27 cellular contexts compared by ENCODE assay signal in genomic region chr17:288802-289356, GRCh38.
DNase-seq lines count a peak whose midpoint lies in the region; ATAC-seq and TF ChIP-seq lines count a peak whose summit lies in the region.
"Had no signal": no experiment of that assay in that cellular context is flagged by ENCODE, and none has a peak within 500 bp of the region (broad histone marks: within the 10 kb centered on the region; RNA-seq: fewer than 3 reads in every experiment).

No MANE protein-coding gene starts in this region.

- H3K4me3 Mint-ChIP-seq in activated naive CD8-positive, alpha-beta T cell treated with anti-CD3 and anti-CD28 coated beads, Interleukin-2, amount 10 ng/mL, durations not matched to agents 7 days and 5 days, result no peak overlapping the region
- no peak overlapping the region for H3K4me3 Mint-ChIP-seq in activated naive CD8-positive, alpha-beta T cell treated with anti-CD3 and anti-CD28 coated beads for 36 hours
- H3K4me3 Mint-ChIP-seq in activated CD8-positive, alpha-beta T cell treated with anti-CD3 and anti-CD28 coated beads, Interleukin-2, amount 10 ng/mL, durations not matched to agents 7 days and 5 days, result no peak overlapping the region
- H3K4me3 Mint-ChIP-seq in natural killer cell, result peak overlapping the region; percentile 43
- H3K4me3 Mint-ChIP-seq: activated naive CD8-positive, alpha-beta T cell; CD4-positive, alpha-beta memory T cell; naive thymus-derived CD8-positive, alpha-beta T cell had no signal

- no peaks in the 10 kb centered on the region for H3K27me3 Mint-ChIP-seq in activated naive CD8-positive, alpha-beta T cell treated with anti-CD3 and anti-CD28 coated beads, Interleukin-2, amount 10 ng/mL, durations not matched to agents 7 days and 5 days
- H3K27me3 Mint-ChIP-seq in activated naive CD8-positive, alpha-beta T cell treated with anti-CD3 and anti-CD28 coated beads for 36 hours, result no peaks in the 10 kb centered on the region
- H3K27me3 Mint-ChIP-seq in activated CD8-positive, alpha-beta T cell treated with anti-CD3 and anti-CD28 coated beads, Interleukin-2, amount 10 ng/mL, durations not matched to agents 7 days and 5 days (ENCODE audit: low read depth), result no peaks in the 10 kb centered on the region
- H3K27me3 Mint-ChIP-seq in natural killer cell (ENCODE audit: low read depth in 2 of 2), result peaks cover 0 to 7% of the 10 kb centered on the region in 2 donors
- H3K27me3 Mint-ChIP-seq: activated naive CD8-positive, alpha-beta T cell had no signal

- no peaks in the 10 kb centered on the region for H3K36me3 Mint-ChIP-seq in activated naive CD8-positive, alpha-beta T cell treated with anti-CD3 and anti-CD28 coated beads, Interleukin-2, amount 10 ng/mL, durations not matched to agents 7 days and 5 days
- H3K36me3 Mint-ChIP-seq in activated naive CD8-positive, alpha-beta T cell treated with anti-CD3 and anti-CD28 coated beads for 36 hours, result no peaks in the 10 kb centered on the region
- no peaks in the 10 kb centered on the region for H3K36me3 Mint-ChIP-seq in activated CD8-positive, alpha-beta T cell treated with anti-CD3 and anti-CD28 coated beads, Interleukin-2, amount 10 ng/mL, durations not matched to agents 7 days and 5 days (ENCODE audit: low read depth)
- H3K36me3 Mint-ChIP-seq in natural killer cell, result no peaks in the 10 kb centered on the region
- H3K36me3 Mint-ChIP-seq: activated naive CD8-positive, alpha-beta T cell; CD4-positive, alpha-beta memory T cell had no signal

- intact Hi-C loops in natural killer cell (cut with micrococcal nuclease), result no loop called here

- TF ChIP-seq CTCF in natural killer cell (IDR thresholded peaks at IDR 0.05), result no peak

- POLR2A ChIA-PET in activated naive CD8-positive, alpha-beta T cell treated with anti-CD3 and anti-CD28 coated beads, Interleukin-2, amount 10 ng/mL, durations not matched to agents 7 days and 5 days (lab: Charles Lee), result no interaction called here
- POLR2A ChIA-PET in activated CD8-positive, alpha-beta T cell treated with anti-CD3 and anti-CD28 coated beads, Interleukin-2, amount 10 ng/mL, durations not matched to agents 7 days and 5 days (lab: Charles Lee), result no interaction called here

- peak; percentile 9 for DNase-seq in activated naive CD8-positive, alpha-beta T cell treated with anti-CD3 and anti-CD28 coated beads, Interleukin-2, amount 10 ng/mL, durations not matched to agents 7 days and 5 days
- DNase-seq in activated naive CD8-positive, alpha-beta T cell treated with anti-CD3 and anti-CD28 coated beads for 36 hours, result no peak
- no peak for DNase-seq in activated CD8-positive, alpha-beta T cell treated with anti-CD3 and anti-CD28 coated beads, Interleukin-2, amount 10 ng/mL, durations not matched to agents 7 days and 5 days
- DNase-seq in natural killer cell (no peak), ureter (ENCODE audit: low spot score) (peak; percentile 24), NCI-H2196 treated with DMSO at 0.1 percent for 48 hours (lab: John Stamatoyannopoulos, UW; ENCODE audit: unreplicated experiment) (no peak), NOMO-1 treated with dmso at 0.1 percent for 144 hours (lab: John Stamatoyannopoulos, UW; ENCODE audit: unreplicated experiment) (no peak)
- DNase-seq in activated CD4-positive, CD25-positive, alpha-beta regulatory T cell treated with anti-CD3 and anti-CD28 coated beads, Interleukin-2, amount 50 U/mL, for 72 hours, result no peak
- DNase-seq: activated CD4-positive, alpha-beta T cell treated with anti-CD3 and anti-CD28 coated beads for 1 hour; activated CD8-positive, alpha-beta memory T cell treated with anti-CD3 and anti-CD28 coated beads for 24 hours; activated T-cell treated with anti-CD3 and anti-CD28 coated beads for 4 hours; AML-193; CD4-positive, alpha-beta memory T cell; DND-41; erythroblast; GF-D8; GM23248; IMR-90; midbrain; naive thymus-derived CD8-positive, alpha-beta T cell; NCI-H1105; NCI-H187 treated with DMSO at 0.1 percent for 48 hours; NCI-H526; SIG-M5; stimulated activated naive CD8-positive, alpha-beta T cell treated with anti-CD3 and anti-CD28 coated beads, Interleukin-15, Interleukin-2, amounts not matched to agents 100 U/mL and 50 U/mL, for 24 hours had no signal

- CTCF ChIA-PET in activated CD8-positive, alpha-beta T cell treated with anti-CD3 and anti-CD28 coated beads, Interleukin-2, amount 10 ng/mL, durations not matched to agents 7 days and 5 days (lab: Charles Lee), result no interaction called here

- H3K27ac Mint-ChIP-seq in activated naive CD8-positive, alpha-beta T cell treated with anti-CD3 and anti-CD28 coated beads, Interleukin-2, amount 10 ng/mL, durations not matched to agents 7 days and 5 days, result no peak overlapping the region
- H3K27ac Mint-ChIP-seq in activated naive CD8-positive, alpha-beta T cell treated with anti-CD3 and anti-CD28 coated beads for 36 hours, result no peak overlapping the region
- H3K27ac Mint-ChIP-seq in activated CD8-positive, alpha-beta T cell treated with anti-CD3 and anti-CD28 coated beads, Interleukin-2, amount 10 ng/mL, durations not matched to agents 7 days and 5 days, result no peak overlapping the region
- peak overlapping the region; percentile 82 to 86 for H3K27ac Mint-ChIP-seq in natural killer cell
- H3K27ac Mint-ChIP-seq: activated naive CD8-positive, alpha-beta T cell; CD4-positive, alpha-beta memory T cell had no signal

- no peaks in the 10 kb centered on the region for H3K9me3 Mint-ChIP-seq in activated naive CD8-positive, alpha-beta T cell treated with anti-CD3 and anti-CD28 coated beads, Interleukin-2, amount 10 ng/mL, durations not matched to agents 7 days and 5 days
- no peaks in the 10 kb centered on the region for H3K9me3 Mint-ChIP-seq in activated naive CD8-positive, alpha-beta T cell treated with anti-CD3 and anti-CD28 coated beads for 36 hours
- no peaks in the 10 kb centered on the region for H3K9me3 Mint-ChIP-seq in activated CD8-positive, alpha-beta T cell treated with anti-CD3 and anti-CD28 coated beads, Interleukin-2, amount 10 ng/mL, durations not matched to agents 7 days and 5 days (ENCODE audit: insufficient read depth)
- no peaks in the 10 kb centered on the region for H3K9me3 Mint-ChIP-seq in natural killer cell
- H3K9me3 Mint-ChIP-seq: CD4-positive, alpha-beta memory T cell; naive thymus-derived CD8-positive, alpha-beta T cell had no signal

- ATAC-seq in activated naive CD8-positive, alpha-beta T cell treated with anti-CD3 and anti-CD28 coated beads, Interleukin-2, amount 10 ng/mL, durations not matched to agents 7 days and 5 days (ENCODE audit: low read depth), result no peak
- peak; percentile 36 for ATAC-seq in activated CD8-positive, alpha-beta T cell treated with anti-CD3 and anti-CD28 coated beads, Interleukin-2, amount 10 ng/mL, durations not matched to agents 7 days and 5 days
- peak in 2 of 3 donors; percentile 31 to 62 for ATAC-seq in natural killer cell
- ATAC-seq: left lung; stimulated activated naive CD8-positive, alpha-beta T cell treated with anti-CD3 and anti-CD28 coated beads, Interleukin-15, Interleukin-2, amounts not matched to agents 100 U/mL and 50 U/mL, for 24 hours had no signal

- peaks cover 14% of the 10 kb centered on the region for H3K4me1 Mint-ChIP-seq in activated naive CD8-positive, alpha-beta T cell treated with anti-CD3 and anti-CD28 coated beads, Interleukin-2, amount 10 ng/mL, durations not matched to agents 7 days and 5 days
- H3K4me1 Mint-ChIP-seq in activated naive CD8-positive, alpha-beta T cell treated with anti-CD3 and anti-CD28 coated beads for 36 hours, result peaks cover 8% of the 10 kb centered on the region
- peaks cover 9% of the 10 kb centered on the region for H3K4me1 Mint-ChIP-seq in activated CD8-positive, alpha-beta T cell treated with anti-CD3 and anti-CD28 coated beads, Interleukin-2, amount 10 ng/mL, durations not matched to agents 7 days and 5 days (ENCODE audit: low read depth)
- peaks cover 25 to 29% of the 10 kb centered on the region in 2 donors for H3K4me1 Mint-ChIP-seq in natural killer cell

Comparison
In these comparisons a context has a peak if more than half of its experiments do, and no peak if none do; other contexts are left out.
1. DNase-seq: peak in activated naive CD8-positive, alpha-beta T cell treated with anti-CD3 and anti-CD28 coated beads, Interleukin-2, amount 10 ng/mL, durations not matched to agents 7 days and 5 days (single experiment) and ureter (single experiment); none in activated naive CD8-positive, alpha-beta T cell treated with anti-CD3 and anti-CD28 coated beads for 36 hours (single experiment), activated CD8-positive, alpha-beta T cell treated with anti-CD3 and anti-CD28 coated beads, Interleukin-2, amount 10 ng/mL, durations not matched to agents 7 days and 5 days (single experiment), natural killer cell (single experiment), NCI-H2196 treated with DMSO at 0.1 percent for 48 hours (single experiment), NOMO-1 treated with dmso at 0.1 percent for 144 hours (single experiment) and activated CD4-positive, CD25-positive, alpha-beta regulatory T cell treated with anti-CD3 and anti-CD28 coated beads, Interleukin-2, amount 50 U/mL, for 72 hours (single experiment).
2. H3K27ac Mint-ChIP-seq: peak in natural killer cell (2 of 2); none in activated naive CD8-positive, alpha-beta T cell treated with anti-CD3 and anti-CD28 coated beads, Interleukin-2, amount 10 ng/mL, durations not matched to agents 7 days and 5 days (single experiment), activated naive CD8-positive, alpha-beta T cell treated with anti-CD3 and anti-CD28 coated beads for 36 hours (single experiment) and activated CD8-positive, alpha-beta T cell treated with anti-CD3 and anti-CD28 coated beads, Interleukin-2, amount 10 ng/mL, durations not matched to agents 7 days and 5 days (single experiment).